ENCODE assay signal across 8 cellular contexts in genomic region chr1:13965770-13966398, GRCh38.
DNase-seq lines count a peak whose midpoint lies in the region; ATAC-seq lines count a peak whose summit lies in the region.

No MANE protein-coding gene starts in this region.

- peak; percentile 65 to 69 for DNase-seq in NCI-H524 (lab: John Stamatoyannopoulos, UW)
- DNase-seq in NCI-H524 treated with DMSO at 0.1 percent for 48 hours (lab: John Stamatoyannopoulos, UW), result no peak
- peak; percentile 11 for DNase-seq in NCI-H1694 (lab: John Stamatoyannopoulos, UW)
- DNase-seq in amniotic stem cell (lab: John Stamatoyannopoulos, UW), result peak; percentile 8
- peak; percentile 49 to 65 for DNase-seq in hippocampal formation (lab: John Stamatoyannopoulos, UW)
- peak; percentile 13 for DNase-seq in smooth muscle cell of the brain vasculature (ENCODE audit: low read depth, low spot score)
- no peak for DNase-seq in activated gamma-delta T cell treated with Interleukin-2 at 50 U/mL for 16 hours

- ATAC-seq in GM21367 (IDR thresholded peaks at IDR 0.05; ENCODE audit: unreplicated experiment), result no peak

Comparison
In these comparisons a context has a peak if more than half of its experiments do, and no peak if none do; other contexts are left out.
1. DNase-seq: peak in NCI-H524 (2 of 2), NCI-H1694 (single experiment), amniotic stem cell (single experiment), hippocampal formation (2 of 2) and smooth muscle cell of the brain vasculature (single experiment); none in NCI-H524 treated with DMSO at 0.1 percent for 48 hours (single experiment) and activated gamma-delta T cell treated with Interleukin-2 at 50 U/mL for 16 hours (single experiment).